ENCODE assay signal across 8 cellular contexts in genomic region chr19:13951799-13952153, GRCh38. TPM values are rescaled to one million over a fixed set of nuclear protein-coding genes. Genes with fewer than 3 reads are reported as not detected.
DNase-seq lines count a peak whose midpoint lies in the region; FAIRE-seq and TF ChIP-seq lines count a peak whose summit lies in the region.

No MANE protein-coding gene starts in this region.

- peak overlapping the region in 1 of 11 experiments; percentile 46; a peak in 1 of 22 replicates for H3K27ac ChIP-seq in BLaER1 treated with 17β-estradiol and CSF1 and Interleukin-3, amounts not matched to agents 10 nM and 100 nM
- no peak overlapping the region for H3K27ac ChIP-seq in H9 (ENCODE audit: insufficient read length, low read depth, low read length)
- no peak overlapping the region for H3K27ac ChIP-seq in astrocyte (ENCODE audit: low read depth, low read length)
- H3K27ac ChIP-seq in muscle layer of colon (ENCODE audit: low read depth, low read length): no peak overlapping the region

- H4K5ac ChIP-seq in H9 (ENCODE audit: insufficient read length, low read depth, low read length): no peak overlapping the region

- peaks cover 11% of the 10 kb centered on the region for H3K23me2 ChIP-seq in H9 (ENCODE audit: insufficient read length, low read depth, low read length, poor library complexity, severe bottlenecking)

- H3T11ph ChIP-seq in H9 (ENCODE audit: low read length): no peak overlapping the region

- peak overlapping the region; percentile 58 to 79 (median 71) for H3K4me2 ChIP-seq in BLaER1 treated with 17β-estradiol and CSF1 and Interleukin-3, amounts not matched to agents 10 nM and 100 nM
- H3K4me2 ChIP-seq in H9 (ENCODE audit: insufficient read depth, insufficient read length, low read length) (peak overlapping the region; percentile 66), astrocyte (ENCODE audit: low read length) (peak overlapping the region; percentile 80)

- H2BK12ac ChIP-seq in H9 (ENCODE audit: insufficient read length, low read depth, low read length): no peak overlapping the region

- peaks cover 25 to 32% (median 29%) of the 10 kb centered on the region in 11 experiments for H3K36me3 ChIP-seq in BLaER1 treated with 17β-estradiol and CSF1 and Interleukin-3, amounts not matched to agents 10 nM and 100 nM
- H3K36me3 ChIP-seq in astrocyte (ENCODE audit: insufficient read depth, low read length): peaks cover 6% of the 10 kb centered on the region
- peaks cover 15% of the 10 kb centered on the region for H3K36me3 ChIP-seq in muscle layer of colon (ENCODE audit: insufficient read depth, low read length)

- no peak overlapping the region for H2BK120ac ChIP-seq in H9 (ENCODE audit: low read depth, low read length, poor library complexity, severe bottlenecking)

- no peak overlapping the region for H2BK20ac ChIP-seq in H9 (ENCODE audit: low read depth, low read length, poor library complexity, severe bottlenecking)

- H3K18ac ChIP-seq in H9 (ENCODE audit: insufficient read length, low read depth, low read length): peak overlapping the region; percentile 21

- H2AK5ac ChIP-seq in H9 (ENCODE audit: insufficient read length, low read length): no peak overlapping the region

- H3K4me3 ChIP-seq in BLaER1 treated with 17β-estradiol and CSF1 and Interleukin-3, amounts not matched to agents 10 nM and 100 nM: peak overlapping the region; percentile 46 to 88 (median 70)
- H3K4me3 ChIP-seq in astrocyte (ENCODE audit: insufficient read depth, low read depth, low read length): peak overlapping the region; percentile 57
- H3K4me3 ChIP-seq in muscle layer of colon (ENCODE audit: low read depth in 1 of 2, low read length in 2 of 2): peak overlapping the region; percentile 15 to 60

- H2AFZ ChIP-seq in H9 (ENCODE audit: low read length): no peak overlapping the region
- peak overlapping the region; percentile 55 for H2AFZ ChIP-seq in astrocyte (ENCODE audit: low read depth, low read length)

- H3K9ac ChIP-seq in BLaER1 treated with 17β-estradiol and CSF1 and Interleukin-3, amounts not matched to agents 10 nM and 100 nM: peak overlapping the region in 9 of 11 experiments; percentile 25 to 60 (median 44); a peak in 11 of 22 replicates
- H3K9ac ChIP-seq in H9 (ENCODE audit: extremely low read depth, insufficient read length, low read length): no peak overlapping the region
- H3K9ac ChIP-seq in astrocyte (ENCODE audit: low read length): no peak overlapping the region
- H3K9ac ChIP-seq in muscle layer of colon (ENCODE audit: low read length): no peak overlapping the region

- H3K27me3 ChIP-seq in BLaER1 treated with 17β-estradiol and CSF1 and Interleukin-3, amounts not matched to agents 10 nM and 100 nM: no peaks in the 10 kb centered on the region
- H3K27me3 ChIP-seq in H9 (ENCODE audit: insufficient read depth, low read length): no peaks in the 10 kb centered on the region
- no peaks in the 10 kb centered on the region for H3K27me3 ChIP-seq in astrocyte (ENCODE audit: insufficient read depth, low read length)
- no peaks in the 10 kb centered on the region for H3K27me3 ChIP-seq in muscle layer of colon (ENCODE audit: control insufficient read depth in 1 of 2, insufficient read depth in 2 of 2, low read length in 2 of 2)

- H3K36me3 Mint-ChIP-seq in H9 (ENCODE audit: insufficient read depth in 1 of 3, low read depth in 3 of 3): peaks cover 8 to 22% (median 19%) of the 10 kb centered on the region in 3 experiments; a peak in 5 of 7 replicates
- peaks cover 6% of the 10 kb centered on the region for H3K36me3 Mint-ChIP-seq in astrocyte (ENCODE audit: low read depth, unreplicated experiment)

- no peak overlapping the region for H3K4ac ChIP-seq in H9 (ENCODE audit: low read depth, low read length)

- H4K20me1 ChIP-seq in BLaER1 treated with 17β-estradiol and CSF1 and Interleukin-3, amounts not matched to agents 10 nM and 100 nM: peaks cover 0 to 40% (median 28%) of the 10 kb centered on the region in 11 experiments; a peak in 18 of 22 replicates
- H4K20me1 ChIP-seq in H9 (ENCODE audit: control insufficient read depth, insufficient read depth, insufficient read length) (no peaks in the 10 kb centered on the region), astrocyte (ENCODE audit: insufficient read depth, low read length) (peaks cover 18% of the 10 kb centered on the region)

- H3K27me3 Mint-ChIP-seq in H9 (ENCODE audit: low read depth) (peaks cover 2% of the 10 kb centered on the region; the same call in 1 of the 2 replicates), astrocyte (ENCODE audit: low read depth, unreplicated experiment) (no peaks in the 10 kb centered on the region)

- H3K4me3 Mint-ChIP-seq in H9 (peak overlapping the region; percentile 86 to 92), astrocyte (ENCODE audit: unreplicated experiment) (peak overlapping the region; percentile 89)

- DNase-seq in H9: no peak
- DNase-seq in astrocyte (ENCODE audit: low read depth): no peak
- DNase-seq in activated effector memory CD4-positive, alpha-beta T cell treated with anti-CD3 and anti-CD28 coated beads, Interleukin-2, amount 50 U/mL, for 16 hours: no peak
- DNase-seq in SW480 (ENCODE audit: low spot score): no peak
- no peak for DNase-seq in NCI-H82 treated with DMSO at 0.1 percent for 48 hours (lab: John Stamatoyannopoulos, UW; ENCODE audit: unreplicated experiment)
- DNase-seq in middle frontal gyrus (ENCODE audit: extremely low spot score, low spot score): no peak

- peaks cover 6% of the 10 kb centered on the region; the same call in 1 of the 2 replicates for H3K79me2 ChIP-seq in H9 (ENCODE audit: insufficient read depth, low read length)
- H3K79me2 ChIP-seq in astrocyte (ENCODE audit: insufficient read depth, low read length): peaks cover 19% of the 10 kb centered on the region

- H3K9me3 Mint-ChIP-seq in H9: no peaks in the 10 kb centered on the region
- H3K9me3 Mint-ChIP-seq in astrocyte (ENCODE audit: unreplicated experiment): no peaks in the 10 kb centered on the region

- no peak overlapping the region for H2BK15ac ChIP-seq in H9 (ENCODE audit: low read depth, low read length)

- no peak overlapping the region for H4K91ac ChIP-seq in H9 (ENCODE audit: insufficient read length, low read depth, low read length)

- WGBS in H9 (ENCODE audit: extremely low coverage, insufficient read length, low lambda C conversion rate): no CpG with 5 or more reads among the region's 20 CpGs

- H3K79me1 ChIP-seq in H9 (ENCODE audit: insufficient read depth, low read depth, low read length, poor library complexity, severe bottlenecking): peaks cover 8% of the 10 kb centered on the region

- no peak for FAIRE-seq in astrocyte (lab: Jason Lieb, UNC)

- no peak overlapping the region for H3K23ac ChIP-seq in H9 (ENCODE audit: insufficient read length, low read depth, low read length)

- peak overlapping the region in 1 of 3 experiments; percentile 87; a peak in 2 of 7 replicates for H3K27ac Mint-ChIP-seq in H9
- H3K27ac Mint-ChIP-seq in astrocyte (ENCODE audit: unreplicated experiment): peak overlapping the region; percentile 62

- H3K4me1 Mint-ChIP-seq in H9 (peaks cover 9 to 12% of the 10 kb centered on the region in 2 experiments), astrocyte (ENCODE audit: low read depth, unreplicated experiment) (peaks cover 3% of the 10 kb centered on the region)

- no peak overlapping the region for H3K14ac ChIP-seq in H9 (ENCODE audit: insufficient read depth, low read length)

- H4K8ac ChIP-seq in H9 (replicated peaks; ENCODE audit: insufficient read length, low read depth, low read length): no peak overlapping the region

- H2BK5ac ChIP-seq in H9 (ENCODE audit: insufficient read length, low read length): no peak overlapping the region

- peaks cover 11 to 21% (median 20%) of the 10 kb centered on the region in 10 experiments for H3K4me1 ChIP-seq in BLaER1 treated with 17β-estradiol and CSF1 and Interleukin-3, amounts not matched to agents 10 nM and 100 nM
- H3K4me1 ChIP-seq in H9 (ENCODE audit: insufficient read depth, low read length) (no peaks in the 10 kb centered on the region), astrocyte (ENCODE audit: insufficient read depth, low read length) (peaks cover 7% of the 10 kb centered on the region), muscle layer of colon (ENCODE audit: insufficient read depth, low read length) (peaks cover 13% of the 10 kb centered on the region)

- TF ChIP-seq CTCF in H9 (conservative IDR thresholded peaks at IDR 0.05) (no peak), astrocyte (IDR thresholded peaks at IDR 0.05; ENCODE audit: insufficient read depth, low read depth, low read length) (no peak)

- H3K9me3 ChIP-seq in BLaER1 treated with 17β-estradiol and CSF1 and Interleukin-3, amounts not matched to agents 10 nM and 100 nM (replicated peaks in 1 of 11): no peaks in the 10 kb centered on the region
- H3K9me3 ChIP-seq in H9 (ENCODE audit: control insufficient read depth, low read depth, low read length) (no peaks in the 10 kb centered on the region), astrocyte (ENCODE audit: insufficient read depth, low read depth, low read length) (no peaks in the 10 kb centered on the region), muscle layer of colon (ENCODE audit: low read length) (no peaks in the 10 kb centered on the region)

- H3K56ac ChIP-seq in H9 (ENCODE audit: insufficient read length, low read depth, low read length): no peak overlapping the region

RNA-seq across cellular contexts. Expression of gene DCAF15, which starts 0.5 kb away (rescaled TPM):
- total RNA-seq in H9 (2021) (82.2 and 82.5 TPM in 2 replicates), astrocyte (29.6 and 32.2 TPM in 2 replicates)

RNA-seq across cellular contexts. Expression of gene PODNL1, which starts 13.6 kb away (rescaled TPM):
- 0.68 TPM in 2 replicates for total RNA-seq in H9 (2021)
- total RNA-seq in astrocyte: 3.3 and 3.7 TPM in 2 replicates

RNA-seq across cellular contexts. Expression of gene CC2D1A, which starts 45.8 kb away (rescaled TPM):
- total RNA-seq in H9 (2021): 42.7 and 48.5 TPM in 2 replicates
- total RNA-seq in astrocyte: 22.6 and 27.3 TPM in 2 replicates

RNA-seq across cellular contexts. Expression of gene BRME1, which starts 45.9 kb away (rescaled TPM):
- total RNA-seq in H9 (2021): 4.7 and 6.7 TPM in 2 replicates
- total RNA-seq in astrocyte: 0.68 and 0.91 TPM in 2 replicates

RNA-seq across cellular contexts. Expression of gene RFX1, which starts 54.3 kb away (rescaled TPM):
- 19.2 and 21.4 TPM in 2 replicates for total RNA-seq in H9 (2021)
- 11.8 and 13.0 TPM in 2 replicates for total RNA-seq in astrocyte

Comparison
In these comparisons a context has a peak if more than half of its experiments do, and no peak if none do; other contexts are left out.
1. H3K9ac ChIP-seq: peak in BLaER1 treated with 17β-estradiol and CSF1 and Interleukin-3, amounts not matched to agents 10 nM and 100 nM (9 of 11); none in H9 (single experiment), astrocyte (single experiment) and muscle layer of colon (single experiment).
2. Peak in every context shown above with its lines, with median percentiles within 50 percentile points of each other: H3K4me2 ChIP-seq and H3K4me3 ChIP-seq.